In genomic region chr4:123304151-123305021, GRCh38 we compare ENCODE assay signal across 9 cellular contexts.
DNase-seq lines count a peak whose midpoint lies in the region; ATAC-seq and TF ChIP-seq lines count a peak whose summit lies in the region.
"Had no signal": no experiment of that assay in that cellular context is flagged by ENCODE, and none has a peak within 500 bp of the region (broad histone marks: within the 10 kb centered on the region; RNA-seq: fewer than 3 reads in every experiment).

No MANE protein-coding gene starts in this region.

- peak; percentile 21 for DNase-seq in activated naive CD4-positive, alpha-beta T cell treated with anti-CD3 and anti-CD28 coated beads, Interleukin-2, amount 10 ng/mL, durations not matched to agents 7 days and 5 days
- DNase-seq in activated naive CD4-positive, alpha-beta T cell treated with Interleukin-2 at 50 U/mL for 16 hours, result no peak
- DNase-seq in NCI-H1436 treated with DMSO at 0.1 percent for 48 hours (lab: John Stamatoyannopoulos, UW) (peak; percentile 37), SKM-1 (lab: John Stamatoyannopoulos, UW; ENCODE audit: unreplicated experiment) (no peak)
- DNase-seq in effector memory CD8-positive, alpha-beta T cell, result no peak
- DNase-seq in stimulated activated naive CD4-positive, alpha-beta T cell treated with Interleukin-2 at 50 U/mL for 16 hours (lab: John Stamatoyannopoulos, UW), result no peak
- DNase-seq: left lung had no signal

- H3K9me3 ChIP-seq in thymus (ENCODE audit: control insufficient read depth), result no peaks in the 10 kb centered on the region
- H3K9me3 ChIP-seq: left lung had no signal

- H3K4me3 Mint-ChIP-seq in activated naive CD4-positive, alpha-beta T cell treated with anti-CD3 and anti-CD28 coated beads, Interleukin-2, amount 10 ng/mL, durations not matched to agents 7 days and 5 days, result no peak overlapping the region
- no peak overlapping the region for H3K4me3 Mint-ChIP-seq in effector memory CD8-positive, alpha-beta T cell

- H3K4me1 ChIP-seq in thymus (ENCODE audit: control insufficient read depth, insufficient read depth, low read length), result peaks cover 33% of the 10 kb centered on the region
- H3K4me1 ChIP-seq: left lung had no signal

- no peaks in the 10 kb centered on the region for H3K4me1 Mint-ChIP-seq in activated naive CD4-positive, alpha-beta T cell treated with anti-CD3 and anti-CD28 coated beads, Interleukin-2, amount 10 ng/mL, durations not matched to agents 7 days and 5 days
- H3K4me1 Mint-ChIP-seq in effector memory CD8-positive, alpha-beta T cell (ENCODE audit: low read depth in 2 of 2), result peaks cover 3 to 17% of the 10 kb centered on the region in 2 donors

- H3K4me3 ChIP-seq in thymus (ENCODE audit: low read length), result peak overlapping the region; percentile 26
- H3K4me3 ChIP-seq: left lung had no signal

- H3K9me3 Mint-ChIP-seq in activated naive CD4-positive, alpha-beta T cell treated with anti-CD3 and anti-CD28 coated beads, Interleukin-2, amount 10 ng/mL, durations not matched to agents 7 days and 5 days, result no peaks in the 10 kb centered on the region
- peaks cover 0 to 2% of the 10 kb centered on the region in 2 donors for H3K9me3 Mint-ChIP-seq in effector memory CD8-positive, alpha-beta T cell

- CTCF ChIA-PET in activated naive CD4-positive, alpha-beta T cell treated with anti-CD3 and anti-CD28 coated beads, Interleukin-2, amount 10 ng/mL, durations not matched to agents 7 days and 5 days (lab: Charles Lee), result interaction anchor here (0.9 to 1.1 kb wide), 2 partner anchors 23 to 34 kb away, joined by 3 read pairs; no protein-coding TSS in a partner anchor

- H3K36me3 ChIP-seq in thymus (ENCODE audit: control insufficient read depth, insufficient read depth), result no peaks in the 10 kb centered on the region
- H3K36me3 ChIP-seq: left lung had no signal

- WGBS in thymus, result 12% methylated on average over 17 of the region's 17 CpGs

- H3K27ac ChIP-seq in thymus (ENCODE audit: low read depth), result peak overlapping the region; percentile 86
- H3K27ac ChIP-seq: left lung had no signal

- ATAC-seq in effector memory CD8-positive, alpha-beta T cell (replicated peaks), result peak; percentile 17
- ATAC-seq in SK-N-SH treated with all-trans-retinoic acid at 6 μM for 48 hours, result no peak
- ATAC-seq: left lung had no signal

- no peak overlapping the region for H3K27ac Mint-ChIP-seq in activated naive CD4-positive, alpha-beta T cell treated with anti-CD3 and anti-CD28 coated beads, Interleukin-2, amount 10 ng/mL, durations not matched to agents 7 days and 5 days
- no peak overlapping the region for H3K27ac Mint-ChIP-seq in effector memory CD8-positive, alpha-beta T cell

- H3K36me3 Mint-ChIP-seq in activated naive CD4-positive, alpha-beta T cell treated with anti-CD3 and anti-CD28 coated beads, Interleukin-2, amount 10 ng/mL, durations not matched to agents 7 days and 5 days, result peaks cover 2% of the 10 kb centered on the region
- H3K36me3 Mint-ChIP-seq in effector memory CD8-positive, alpha-beta T cell (ENCODE audit: insufficient read depth), result no peaks in the 10 kb centered on the region

- no peaks in the 10 kb centered on the region for H3K27me3 ChIP-seq in thymus (ENCODE audit: control insufficient read depth, insufficient read depth)
- H3K27me3 ChIP-seq: left lung had no signal

- H3K27me3 Mint-ChIP-seq in activated naive CD4-positive, alpha-beta T cell treated with anti-CD3 and anti-CD28 coated beads, Interleukin-2, amount 10 ng/mL, durations not matched to agents 7 days and 5 days, result no peaks in the 10 kb centered on the region
- no peaks in the 10 kb centered on the region for H3K27me3 Mint-ChIP-seq in effector memory CD8-positive, alpha-beta T cell

TF ChIP-seq in SK-N-SH treated with all-trans-retinoic acid at 6 μM for 48 hours, 23 proteins besides CTCF, POLR2A, EP300 and RAD21:
- TF ChIP-seq TOX (CRISPR knock-in tag; IDR thresholded peaks at IDR 0.05; ENCODE audit: borderline replicate concordance), result no peak

Comparison
In these comparisons a context has a peak if more than half of its experiments do, and no peak if none do; other contexts are left out.
1. DNase-seq: peak in activated naive CD4-positive, alpha-beta T cell treated with anti-CD3 and anti-CD28 coated beads, Interleukin-2, amount 10 ng/mL, durations not matched to agents 7 days and 5 days (single experiment) and NCI-H1436 treated with DMSO at 0.1 percent for 48 hours (single experiment); none in activated naive CD4-positive, alpha-beta T cell treated with Interleukin-2 at 50 U/mL for 16 hours (single experiment), effector memory CD8-positive, alpha-beta T cell (0 of 3), SKM-1 (single experiment) and stimulated activated naive CD4-positive, alpha-beta T cell treated with Interleukin-2 at 50 U/mL for 16 hours (single experiment).